ENCODE assay signal across 19 cellular contexts in genomic region chr1:233315718-233316301, GRCh38. TPM values are rescaled to one million over a fixed set of nuclear protein-coding genes. Genes with fewer than 3 reads are reported as not detected.
DNase-seq lines count a peak whose midpoint lies in the region; ATAC-seq, FAIRE-seq and TF ChIP-seq lines count a peak whose summit lies in the region.
"Had no signal": no experiment of that assay in that cellular context is flagged by ENCODE, and none has a peak within 500 bp of the region (broad histone marks: within the 10 kb centered on the region; RNA-seq: fewer than 3 reads in every experiment).

No MANE protein-coding gene starts in this region.

- no peaks in the 10 kb centered on the region for H3K9me3 ChIP-seq in HEK293 (ENCODE audit: control insufficient read depth, insufficient read depth, low read depth, low read length)
- no peaks in the 10 kb centered on the region for H3K9me3 ChIP-seq in PC-3 (ENCODE audit: low read length)
- H3K9me3 ChIP-seq in pancreas, result no peaks in the 10 kb centered on the region
- H3K9me3 ChIP-seq: Caco-2 had no signal

- H4K5ac ChIP-seq in mesendoderm (ENCODE audit: low read length), result no peak overlapping the region

- H3K4me2 ChIP-seq in PC-3 (ENCODE audit: low read length) (peak overlapping the region; percentile 30; the same call in 1 of the 2 replicates), mesendoderm (ENCODE audit: low read length) (no peak overlapping the region)

- H3F3A ChIP-seq in PC-3 (ENCODE audit: low read length, unreplicated experiment), result no peaks in the 10 kb centered on the region

- no peak overlapping the region for H3K27ac Mint-ChIP-seq in activated CD4-positive, alpha-beta memory T cell treated with anti-CD3 and anti-CD28 coated beads for 36 hours
- H3K27ac Mint-ChIP-seq: CD4-positive, alpha-beta T cell; H9 had no signal

- H3K9ac ChIP-seq in PC-3 (ENCODE audit: low read length) (no peak overlapping the region), mesendoderm (ENCODE audit: low read length) (no peak overlapping the region)

- H3K23ac ChIP-seq in mesendoderm (ENCODE audit: low read length), result no peak overlapping the region

- H3K27me3 ChIP-seq in PC-3 (ENCODE audit: low read length) (no peaks in the 10 kb centered on the region), pancreas (no peaks in the 10 kb centered on the region), mesendoderm (ENCODE audit: insufficient read depth, low read length, poor library complexity) (no peaks in the 10 kb centered on the region)

- H2AFZ ChIP-seq in PC-3 (ENCODE audit: low read length), result no peak overlapping the region

- no peak overlapping the region for H3K4me3 Mint-ChIP-seq in activated CD4-positive, alpha-beta memory T cell treated with anti-CD3 and anti-CD28 coated beads for 36 hours
- H3K4me3 Mint-ChIP-seq: CD4-positive, alpha-beta T cell; H9 had no signal

- H3K4me3 ChIP-seq in HEK293 (ENCODE audit: low read depth, low read length) (no peak overlapping the region), PC-3 (ENCODE audit: low read length) (no peak overlapping the region), pancreas (no peak overlapping the region), mesendoderm (ENCODE audit: low read length) (no peak overlapping the region)

- H3K36me3 Mint-ChIP-seq in activated CD4-positive, alpha-beta memory T cell treated with anti-CD3 and anti-CD28 coated beads for 36 hours, result no peaks in the 10 kb centered on the region

- no peak overlapping the region for H3K4ac ChIP-seq in mesendoderm (ENCODE audit: low read depth, low read length)

- TF ChIP-seq CTCF in HEK293 (tag by site-specific recombination; IDR thresholded peaks at IDR 0.05) (no peak), PC-3 (conservative IDR thresholded peaks at IDR 0.05; ENCODE audit: low read depth, low read length) (no peak), pancreas (IDR thresholded peaks at IDR 0.05) (no peak)

- no peak overlapping the region for H2AK5ac ChIP-seq in mesendoderm (ENCODE audit: low read length)

- H3K9me3 Mint-ChIP-seq in activated CD4-positive, alpha-beta memory T cell treated with anti-CD3 and anti-CD28 coated beads for 36 hours, result no peaks in the 10 kb centered on the region
- H3K9me3 Mint-ChIP-seq: CD4-positive, alpha-beta T cell; H9 had no signal

- H3K36me3 ChIP-seq in HEK293 (ENCODE audit: control insufficient read depth in 2 of 2, insufficient read depth in 1 of 2, low read length in 2 of 2) (no peaks in the 10 kb centered on the region), PC-3 (ENCODE audit: low read depth, low read length) (no peaks in the 10 kb centered on the region), pancreas (no peaks in the 10 kb centered on the region), mesendoderm (ENCODE audit: control insufficient read depth, insufficient read depth, low read length) (no peaks in the 10 kb centered on the region)

- DNase-seq in PC-3 (peak; percentile 68), pancreas (peak in 1 of 6 donors; percentile 21), T-helper 1 cell (no peak), mesendoderm (no peak)
- DNase-seq in activated CD4-positive, alpha-beta memory T cell treated with anti-CD3 and anti-CD28 coated beads for 36 hours, result no peak
- DNase-seq: AML-193; Caco-2; CD4-positive, alpha-beta T cell; DMS153; DND-41; EL; H9 had no signal

- no peaks in the 10 kb centered on the region for H3K79me1 ChIP-seq in mesendoderm (ENCODE audit: low read length)

- H3K4me1 ChIP-seq in HEK293 (ENCODE audit: control insufficient read depth, insufficient read depth, low read length) (peaks cover 10% of the 10 kb centered on the region; the same call in 1 of the 2 replicates), PC-3 (ENCODE audit: insufficient read depth, low read length) (peaks cover 19% of the 10 kb centered on the region), pancreas (peaks cover 13 to 24% (median 21%) of the 10 kb centered on the region in 3 donors), mesendoderm (ENCODE audit: control insufficient read depth, low read depth, low read length) (peaks cover 2% of the 10 kb centered on the region)
- H3K4me1 ChIP-seq: Caco-2 had no signal

- H3K27ac ChIP-seq in HEK293 (ENCODE audit: extremely low read depth, low read depth, low read length) (no peak overlapping the region), PC-3 (ENCODE audit: low read length) (peak overlapping the region; percentile 37), pancreas (peak overlapping the region in 2 of 4 donors; percentile 35 to 57), mesendoderm (ENCODE audit: low read depth, low read length) (no peak overlapping the region)
- H3K27ac ChIP-seq: C4-2B had no signal

- H4K8ac ChIP-seq in mesendoderm (ENCODE audit: low read depth, low read length), result no peak overlapping the region

- intact Hi-C loops in PC-3 (cut with micrococcal nuclease), result loop anchor here (1.0 to 5.0 kb wide), 2 partner anchors 11 to 106 kb away; partner anchors contain the start of gene MAP3K21
- intact Hi-C loops in pancreas (cut with DNase I), result no loop called here
- intact Hi-C loops in activated CD4-positive, alpha-beta memory T cell treated with anti-CD3 and anti-CD28 coated beads for 36 hours (cut with micrococcal nuclease), result no loop called here

- POLR2A ChIA-PET in HEK293 (lab: Yijun Ruan, JAX), result interaction anchor here (0.8 to 1.1 kb wide), 2 partner anchors 12 to 21 kb away, joined by 3 to 4 read pairs; partner anchors contain the start of genes MAP3K21 and PCNX2
- POLR2A ChIA-PET in PC-3 (lab: Charles Lee; ENCODE audit: unreplicated experiment), result interaction anchor here (0.6 kb wide), 1 partner anchor 110 kb away, joined by 6 read pairs; no protein-coding TSS in a partner anchor
- POLR2A ChIA-PET in activated CD4-positive, alpha-beta memory T cell treated with anti-CD3 and anti-CD28 coated beads for 36 hours (lab: Charles Lee), result no interaction called here

- H2BK120ac ChIP-seq in mesendoderm (ENCODE audit: low read depth, low read length), result no peak overlapping the region

- H3K18ac ChIP-seq in mesendoderm (ENCODE audit: low read length), result no peak overlapping the region

- H3K79me2 ChIP-seq in PC-3 (ENCODE audit: low read length), result no peaks in the 10 kb centered on the region
- no peaks in the 10 kb centered on the region for H3K79me2 ChIP-seq in mesendoderm (ENCODE audit: control insufficient read depth, insufficient read depth, low read length)

- no TSS peak for BruUV-seq in PC-3 (replicated peaks; lab: Mats Ljungman, UMichigan)

- ATAC-seq in PC-3, result peak; percentile 91
- ATAC-seq in pancreas, result peak; percentile 74 to 85 (median 78)

- no peak overlapping the region for H2BK5ac ChIP-seq in mesendoderm (ENCODE audit: low read length)

- 13 to 20% methylated on average over 1 of the region's 1 CpG for WGBS in pancreas, 2 donors
- WGBS in mesendoderm (ENCODE audit: extremely low coverage, insufficient coverage, low lambda C conversion rate), result no CpG with 5 or more reads among the region's 1 CpG

- no peaks in the 10 kb centered on the region for H3K9me2 ChIP-seq in PC-3 (replicated peaks; ENCODE audit: low read length)

- no peak overlapping the region for H2BK15ac ChIP-seq in mesendoderm (replicated peaks; ENCODE audit: low read depth)

- H3K27me3 Mint-ChIP-seq in activated CD4-positive, alpha-beta memory T cell treated with anti-CD3 and anti-CD28 coated beads for 36 hours, result no peaks in the 10 kb centered on the region

- H3K56ac ChIP-seq in mesendoderm (ENCODE audit: low read length), result no peak overlapping the region

- FAIRE-seq in pancreas (lab: Jason Lieb, UNC), result peak; percentile 26
- FAIRE-seq: A204.1, G401.6, GM12891, GM19239, H1 had no signal

- CTCF ChIA-PET in HEK293 (lab: Yijun Ruan, JAX) (interaction anchor here (1.2 to 8.0 kb wide), 3 partner anchors 10 to 49 kb away, joined by 3 to 55 read pairs (median 4); no protein-coding TSS in a partner anchor), PC-3 (lab: Charles Lee) (no interaction called here)
- CTCF ChIA-PET in activated CD4-positive, alpha-beta memory T cell treated with anti-CD3 and anti-CD28 coated beads for 36 hours (lab: Charles Lee), result interaction anchor here (1.0 kb wide), 1 partner anchor 11 kb away, joined by 3 read pairs; no protein-coding TSS in a partner anchor

- no peaks in the 10 kb centered on the region for H3K4me1 Mint-ChIP-seq in activated CD4-positive, alpha-beta memory T cell treated with anti-CD3 and anti-CD28 coated beads for 36 hours (ENCODE audit: low read depth)

- H4K20me1 ChIP-seq in PC-3 (ENCODE audit: low read length), result no peaks in the 10 kb centered on the region

TF ChIP-seq in HEK293, 187 proteins besides CTCF, POLR2A, EP300 and RAD21 (continues in another document):
- TF ChIP-seq ZNF510 (tag by site-specific recombination; IDR thresholded peaks at IDR 0.05; ENCODE audit: insufficient replicate concordance) (no peak), PRDM6 (tag by site-specific recombination; IDR thresholded peaks at IDR 0.05) (peak; percentile 24; the same call in 1 of the 2 replicates), ZNF366 (tag by site-specific recombination; conservative IDR thresholded peaks at IDR 0.05) (no peak), ZNF354C (tag by site-specific recombination; IDR thresholded peaks at IDR 0.05; ENCODE audit: borderline replicate concordance, low read depth) (no peak), MZF1 (tag by site-specific recombination; IDR thresholded peaks at IDR 0.05; ENCODE audit: borderline replicate concordance) (no peak)

RNA-seq across cellular contexts. Expression of gene MAP3K21, which starts 11.7 kb away (rescaled TPM):
- total RNA-seq in PC-3 (2014; rRNA removed) (13.7 and 17.1 TPM in 2 replicates), pancreas (10 to 100 TPM; 12.6 to 18.8 (median 15.3) TPM)
- 10 to 100 TPM in 1 of 2 donors, 1 to 10 TPM in 1; 9.7 to 22.0 TPM for polyA plus RNA-seq in pancreas
- total RNA-seq in activated CD4-positive, alpha-beta memory T cell treated with anti-CD3 and anti-CD28 coated beads for 36 hours, result 1 to 10 TPM; 5.5 to 5.6 TPM
- polyA plus RNA-seq in mesendoderm (2013, experiment 1 of 2), result 8.5 TPM
- polyA plus RNA-seq in mesendoderm (2013, experiment 2 of 2), result 8.9 TPM

RNA-seq across cellular contexts. Expression of gene PCNX2, which starts 20.3 kb away (rescaled TPM):
- 17.3 and 34.6 TPM in 2 replicates for total RNA-seq in PC-3 (2014; rRNA removed)
- 10 to 100 TPM in 2 of 6 donors, 1 to 10 TPM in 4; 7.6 to 13.4 (median 8.7) TPM for total RNA-seq in pancreas
- polyA plus RNA-seq in pancreas, result 10 to 100 TPM in 1 of 2 donors, 1 to 10 TPM in 1; 5.5 to 25.9 TPM
- 10 to 100 TPM; 17.8 to 18.5 TPM for total RNA-seq in activated CD4-positive, alpha-beta memory T cell treated with anti-CD3 and anti-CD28 coated beads for 36 hours
- polyA plus RNA-seq in mesendoderm (2013, experiment 1 of 2), result 20.1 TPM
- polyA plus RNA-seq in mesendoderm (2013, experiment 2 of 2), result 17.6 TPM
